In the genomic region with DNA sequence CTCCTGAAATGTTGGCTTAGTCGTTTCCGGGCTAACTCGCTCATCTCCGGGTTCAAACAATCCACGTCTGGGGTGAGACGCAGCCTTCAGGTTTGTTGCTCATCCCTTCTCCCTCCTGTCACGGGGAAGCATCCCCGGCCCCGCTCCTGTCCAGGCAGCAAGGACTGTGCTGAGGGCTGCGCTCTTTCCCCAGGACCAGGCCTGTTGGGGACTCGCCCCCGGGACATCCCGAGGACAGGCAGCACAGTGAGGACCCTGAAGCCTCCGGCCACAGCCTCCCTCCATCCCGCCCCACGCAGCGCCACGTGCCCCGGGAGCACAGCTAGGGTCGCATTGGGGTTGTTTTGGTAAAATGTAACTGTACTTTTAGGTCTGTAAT, we compare ENCODE assay signal across 1 cellular context.
TF ChIP-seq lines count a peak whose summit lies in the region.

No MANE protein-coding gene starts in this region.

TF ChIP-seq in H1, 55 proteins besides CTCF, POLR2A, EP300 and RAD21 (continued from another document):
- TF ChIP-seq CTBP2 (IDR thresholded peaks at IDR 0.05; ENCODE audit: borderline replicate concordance, insufficient read depth, insufficient read length, low read length) (no peak), SUZ12 (IDR thresholded peaks at IDR 0.05; ENCODE audit: low read length) (no peak), KDM5A (IDR thresholded peaks at IDR 0.05; ENCODE audit: low read length) (no peak), HDAC6 (IDR thresholded peaks at IDR 0.05; ENCODE audit: low read depth, low read length) (no peak), CREB1 (IDR thresholded peaks at IDR 0.05) (no peak), KDM1A (IDR thresholded peaks at IDR 0.05; ENCODE audit: borderline replicate concordance, low read length) (no peak), TBP (IDR thresholded peaks at IDR 0.05; ENCODE audit: low read depth, low read length) (no peak)
- TF ChIP-seq, protein P1, sequence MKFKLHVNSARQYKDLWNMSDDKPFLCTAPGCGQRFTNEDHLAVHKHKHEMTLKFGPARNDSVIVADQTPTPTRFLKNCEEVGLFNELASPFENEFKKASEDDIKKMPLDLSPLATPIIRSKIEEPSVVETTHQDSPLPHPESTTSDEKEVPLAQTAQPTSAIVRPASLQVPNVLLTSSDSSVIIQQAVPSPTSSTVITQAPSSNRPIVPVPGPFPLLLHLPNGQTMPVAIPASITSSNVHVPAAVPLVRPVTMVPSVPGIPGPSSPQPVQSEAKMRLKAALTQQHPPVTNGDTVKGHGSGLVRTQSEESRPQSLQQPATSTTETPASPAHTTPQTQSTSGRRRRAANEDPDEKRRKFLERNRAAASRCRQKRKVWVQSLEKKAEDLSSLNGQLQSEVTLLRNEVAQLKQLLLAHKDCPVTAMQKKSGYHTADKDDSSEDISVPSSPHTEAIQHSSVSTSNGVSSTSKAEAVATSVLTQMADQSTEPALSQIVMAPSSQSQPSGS (IDR thresholded peaks at IDR 0.05; ENCODE audit: low read length), result no peak
- TF ChIP-seq, protein P2, sequence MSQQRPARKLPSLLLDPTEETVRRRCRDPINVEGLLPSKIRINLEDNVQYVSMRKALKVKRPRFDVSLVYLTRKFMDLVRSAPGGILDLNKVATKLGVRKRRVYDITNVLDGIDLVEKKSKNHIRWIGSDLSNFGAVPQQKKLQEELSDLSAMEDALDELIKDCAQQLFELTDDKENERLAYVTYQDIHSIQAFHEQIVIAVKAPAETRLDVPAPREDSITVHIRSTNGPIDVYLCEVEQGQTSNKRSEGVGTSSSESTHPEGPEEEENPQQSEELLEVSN (IDR thresholded peaks at IDR 0.05), result no peak
